ENCODE assay signal across 12 cellular contexts in the genomic region with DNA sequence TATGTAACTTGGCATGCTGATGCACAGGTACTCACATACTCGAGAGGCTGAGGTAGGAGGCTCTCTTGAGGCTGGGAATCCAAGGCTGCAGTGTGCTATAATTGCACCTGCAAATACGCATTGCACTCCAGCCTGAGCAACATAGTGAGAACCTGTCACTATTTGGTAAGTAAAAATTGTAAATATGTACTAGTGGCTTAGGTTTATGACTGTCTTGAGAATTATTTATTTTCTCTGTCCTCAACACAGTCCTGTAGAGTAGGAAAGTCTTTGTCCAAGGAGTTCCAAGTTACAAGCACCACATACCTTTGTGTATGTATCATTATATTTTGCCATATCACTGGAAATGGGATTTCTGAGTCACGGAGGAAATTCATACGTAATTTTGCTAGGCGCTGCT. TPM values are rescaled to one million over a fixed set of nuclear protein-coding genes. Genes with fewer than 3 reads are reported as not detected.
DNase-seq lines count a peak whose midpoint lies in the region; ATAC-seq, FAIRE-seq and TF ChIP-seq lines count a peak whose summit lies in the region.
"Not testable (repeated sequence)": the region's sequence is repeated elsewhere in the genome, so short reads cannot be mapped to it uniquely, and the experiment has no call there.
"Had no signal": no experiment of that assay in that cellular context is flagged by ENCODE, and none has a peak within 500 bp of the region (broad histone marks: within the 10 kb centered on the region; RNA-seq: fewer than 3 reads in every experiment).

No MANE protein-coding gene starts in this region.

- not testable (repeated sequence) for TF ChIP-seq POLR2A in A549 (IDR thresholded peaks at IDR 0.05; ENCODE audit: low read length); IMR-90 (IDR thresholded peaks at IDR 0.05; ENCODE audit: low read depth, low read length)

- peak; percentile 95 to 96 for ATAC-seq in A549
- ATAC-seq in IMR-90 (ENCODE audit: low read depth): peak; percentile 92
- peak; percentile 53; the same call in 1 of the 2 replicates for ATAC-seq in Panc1
- ATAC-seq in activated CD4-positive, alpha-beta T cell treated with anti-CD3 and anti-CD28 coated beads for 36 hours: peak; percentile 11
- ATAC-seq in omental fat pad (ENCODE audit: low FRiP score): peak; percentile 54

- H2BK20ac ChIP-seq in IMR-90 (ENCODE audit: low read depth, low read length): not testable (repeated sequence)

- dilution Hi-C loops in IMR-90 (cut with HindIII; ENCODE audit: low sequenced_read_pairs, unreplicated experiment): not testable (repeated sequence)

- H2BK15ac ChIP-seq in IMR-90 (ENCODE audit: low read depth, low read length): not testable (repeated sequence)

- H3K27me3 ChIP-seq in IMR-90 (ENCODE audit: control insufficient read depth, insufficient read depth, low read length); Panc1 (ENCODE audit: control insufficient read depth, insufficient read depth, low read length): not testable (repeated sequence)

- not testable (repeated sequence) for H4K91ac ChIP-seq in IMR-90 (ENCODE audit: insufficient read depth, low read depth, low read length)

- H3K4me3 Mint-ChIP-seq in activated CD4-positive, alpha-beta T cell treated with anti-CD3 and anti-CD28 coated beads for 36 hours: not testable (repeated sequence)

- not testable (repeated sequence) for H3K27ac Mint-ChIP-seq in activated CD4-positive, alpha-beta T cell treated with anti-CD3 and anti-CD28 coated beads for 36 hours

- not testable (repeated sequence) for TF ChIP-seq RAD21 in A549 (conservative IDR thresholded peaks at IDR 0.05 in 1 of 2, IDR thresholded peaks at IDR 0.05 in 1 of 2); IMR-90 (IDR thresholded peaks at IDR 0.05; ENCODE audit: low read length)

- no CpG with 5 or more reads among the region's 5 CpGs for WGBS in A549 (ENCODE audit: missing lambda C conversion rate)
- WGBS in IMR-90 (ENCODE audit: extremely low coverage in 2 of 2, insufficient read length in 1 of 2), 2 experiments: no CpG with 5 or more reads among the region's 5 CpGs

- not testable (repeated sequence) for H4K5ac ChIP-seq in IMR-90 (ENCODE audit: low read depth, low read length)

- not testable (repeated sequence) for H2BK5ac ChIP-seq in IMR-90 (ENCODE audit: low read depth, low read length, poor library complexity, severe bottlenecking)

- CTCF ChIA-PET in A549 (lab: Yijun Ruan, JAX); IMR-90 (lab: Yijun Ruan, JAX); Panc1 (lab: Charles Lee); activated CD4-positive, alpha-beta T cell treated with anti-CD3 and anti-CD28 coated beads for 36 hours (lab: Charles Lee): not testable (repeated sequence)

- not testable (repeated sequence) for H3K27ac ChIP-seq in A549; IMR-90 (ENCODE audit: insufficient read depth, low read length); Panc1 (ENCODE audit: low read length)

- not testable (repeated sequence) for H3K23ac ChIP-seq in IMR-90 (ENCODE audit: low read depth, low read length)

- H4K20me1 ChIP-seq in IMR-90 (ENCODE audit: insufficient read depth, low read length): not testable (repeated sequence)

- not testable (repeated sequence) for FAIRE-seq in A549 (lab: Jason Lieb, UNC)

- H3K9me1 ChIP-seq in IMR-90 (ENCODE audit: insufficient read depth, low read length): not testable (repeated sequence)

- H3K14ac ChIP-seq in IMR-90 (replicated peaks; ENCODE audit: low read depth, low read length): not testable (repeated sequence)

- DNase-seq in A549 (ENCODE audit: low read depth in 1 of 2, low spot score in 1 of 2); IMR-90; Panc1 (ENCODE audit: low read depth, low spot score); activated CD4-positive, alpha-beta T cell treated with anti-CD3 and anti-CD28 coated beads for 36 hours; omental fat pad (ENCODE audit: low spot score): not testable (repeated sequence)
- DNase-seq in dermis blood vessel endothelial cell (peak; percentile 11), glomerular endothelial cell (ENCODE audit: extremely low read depth, low read depth, low spot score) (peak; percentile 7)

- not testable (repeated sequence) for H3K9me3 Mint-ChIP-seq in activated CD4-positive, alpha-beta T cell treated with anti-CD3 and anti-CD28 coated beads for 36 hours (ENCODE audit: low read depth)

- intact Hi-C loops in IMR-90 (cut with micrococcal nuclease); Panc1 (cut with micrococcal nuclease; ENCODE audit: unreplicated experiment); activated CD4-positive, alpha-beta T cell treated with anti-CD3 and anti-CD28 coated beads for 36 hours (cut with DNase I, micrococcal nuclease): not testable (repeated sequence)

- not testable (repeated sequence) for H3K4me1 ChIP-seq in A549; IMR-90 (ENCODE audit: control insufficient read depth, insufficient read depth, low read length); Panc1 (ENCODE audit: control insufficient read depth, insufficient read depth, low read length)

- H3K9me3 ChIP-seq in A549; IMR-90 (ENCODE audit: control insufficient read depth, insufficient read depth, low read length); Panc1 (ENCODE audit: control insufficient read depth, insufficient read depth, low read depth, low read length): not testable (repeated sequence)

- BruUV-seq in IMR-90 (replicated peaks; lab: Mats Ljungman, UMichigan); Panc1 (replicated peaks; lab: Mats Ljungman, UMichigan): not testable (repeated sequence)

- not testable (repeated sequence) for H2BK120ac ChIP-seq in IMR-90 (ENCODE audit: low read depth, low read length)

- not testable (repeated sequence) for H3K4me2 ChIP-seq in A549; IMR-90 (ENCODE audit: low read depth, low read length)

- H3K27me3 Mint-ChIP-seq in activated CD4-positive, alpha-beta T cell treated with anti-CD3 and anti-CD28 coated beads for 36 hours: not testable (repeated sequence)

- not testable (repeated sequence) for H2AK5ac ChIP-seq in IMR-90 (ENCODE audit: low read depth, low read length)

- H3K4me1 Mint-ChIP-seq in activated CD4-positive, alpha-beta T cell treated with anti-CD3 and anti-CD28 coated beads for 36 hours: not testable (repeated sequence)

- TF ChIP-seq CTCF in A549 (IDR thresholded peaks at IDR 0.05); IMR-90 (conservative IDR thresholded peaks at IDR 0.05; ENCODE audit: low read depth, low read length); Panc1 (IDR thresholded peaks at IDR 0.05); omental fat pad (IDR thresholded peaks at IDR 0.05): not testable (repeated sequence)

- H3K36me3 ChIP-seq in IMR-90 (ENCODE audit: control insufficient read depth, insufficient read depth, low read length); Panc1 (ENCODE audit: control insufficient read depth, insufficient read depth, low read length): not testable (repeated sequence)

- in situ Hi-C loops in IMR-90 (cut with MboI; ENCODE audit: low sequenced_read_pairs); Panc1 (cut with HindIII; ENCODE audit: low pct_unique_long_range_greater_than_20kb, low sequenced_read_pairs): not testable (repeated sequence)

- H3K18ac ChIP-seq in IMR-90 (ENCODE audit: low read depth, low read length): not testable (repeated sequence)

- not testable (repeated sequence) for H4K8ac ChIP-seq in IMR-90 (ENCODE audit: low read depth in 2 of 2, low read length in 2 of 2)

- H3K56ac ChIP-seq in IMR-90 (ENCODE audit: extremely low read depth, insufficient read depth, low read length): not testable (repeated sequence)

- H3K79me1 ChIP-seq in IMR-90 (ENCODE audit: low read depth in 1 of 2, low read length in 2 of 2): not testable (repeated sequence)

- not testable (repeated sequence) for H2AFZ ChIP-seq in IMR-90 (replicated peaks; ENCODE audit: low read length, poor library complexity)

- not testable (repeated sequence) for H3K36me3 Mint-ChIP-seq in activated CD4-positive, alpha-beta T cell treated with anti-CD3 and anti-CD28 coated beads for 36 hours (ENCODE audit: low read depth)

- POLR2A ChIA-PET in A549 (lab: Yijun Ruan, JAX); IMR-90 (lab: Charles Lee; ENCODE audit: unreplicated experiment); Panc1 (lab: Charles Lee); activated CD4-positive, alpha-beta T cell treated with anti-CD3 and anti-CD28 coated beads for 36 hours (lab: Charles Lee): not testable (repeated sequence)

- H2AK9ac ChIP-seq in IMR-90 (replicated peaks; ENCODE audit: low read depth, low read length, poor library complexity): not testable (repeated sequence)

- TF ChIP-seq EP300 in A549 (IDR thresholded peaks at IDR 0.05): not testable (repeated sequence)

- not testable (repeated sequence) for H3K9ac ChIP-seq in IMR-90 (ENCODE audit: low read depth, low read length)

- not testable (repeated sequence) for H3K4ac ChIP-seq in IMR-90 (ENCODE audit: low read depth, low read length)

- H3K4me3 ChIP-seq in A549; IMR-90 (ENCODE audit: insufficient read depth, low read depth, low read length); Panc1 (ENCODE audit: low read depth in 2 of 2, low read length in 2 of 2): not testable (repeated sequence)

RNA-seq across cellular contexts. Expression of a gene that starts 45.1 kb away (rescaled TPM):
- not detected in 2 replicates for polyA plus RNA-seq in A549 (2011; rRNA removed)
- polyA plus RNA-seq in A549 (2012; cell fraction: cytosol; rRNA removed): not detected in 2 replicates
- polyA plus RNA-seq in A549 (2012; cell fraction: nucleus; rRNA removed): 0.07 TPM in 1 of 2 replicates, not detected in the other
- not detected in 3 replicates for polyA plus RNA-seq in A549 (2017; fragmentation: RNase III; extraction: RNeasy Plus Mini Kit Qiagen cat#74134 plus additional on column Dnase treatment)
- polyA minus RNA-seq in A549 (2011; rRNA and poly(A)+ RNA removed): not detected in 2 replicates
- total RNA-seq in IMR-90 (2012; rRNA removed): under 0.01 and 0.18 TPM in 2 replicates
- 0.10 TPM in 1 of 2 replicates, not detected in the other for polyA plus RNA-seq in IMR-90 (2012; rRNA removed)
- polyA plus RNA-seq in IMR-90 (2012; cell fraction: cytosol; rRNA removed): not detected in 2 replicates
- 0.52 TPM in 1 of 2 replicates, not detected in the other for polyA plus RNA-seq in IMR-90 (2012; cell fraction: nucleus; rRNA removed; ENCODE audit: low replicate concordance)
- total RNA-seq in Panc1 (2021; ENCODE audit: unreplicated experiment): not detected
- not detected for polyA plus RNA-seq in Panc1 (2012; ENCODE audit: insufficient read length)
- 1 to 10 TPM in 1 of 2 experiments, under 1 TPM in 1; 0.94 to 1.5 TPM for total RNA-seq in activated CD4-positive, alpha-beta T cell treated with anti-CD3 and anti-CD28 coated beads for 36 hours
- 0.42 and 0.68 TPM in 2 replicates for total RNA-seq in dermis blood vessel endothelial cell
- total RNA-seq in glomerular endothelial cell: 0.39 and 0.88 TPM in 2 replicates
- 1 to 10 TPM in 1 of 4 donors, under 1 TPM in 2, not detected in 1; 0.38 to 3.3 (median 0.48) TPM for total RNA-seq in omental fat pad
- total RNA-seq: Caco-2, Daoy, H4, HepG2 had no signal
- polyA plus RNA-seq: CD8-positive, alpha-beta memory T cell had no signal

Comparison
In these comparisons a context has a peak if more than half of its experiments do, and no peak if none do; other contexts are left out.
1. ATAC-seq: peak in every context shown above with its lines; median percentile 96 in A549; 92 in IMR-90; 54 in omental fat pad; 53 in Panc1; 11 in activated CD4-positive, alpha-beta T cell treated with anti-CD3 and anti-CD28 coated beads for 36 hours.